In the genomic region with DNA sequence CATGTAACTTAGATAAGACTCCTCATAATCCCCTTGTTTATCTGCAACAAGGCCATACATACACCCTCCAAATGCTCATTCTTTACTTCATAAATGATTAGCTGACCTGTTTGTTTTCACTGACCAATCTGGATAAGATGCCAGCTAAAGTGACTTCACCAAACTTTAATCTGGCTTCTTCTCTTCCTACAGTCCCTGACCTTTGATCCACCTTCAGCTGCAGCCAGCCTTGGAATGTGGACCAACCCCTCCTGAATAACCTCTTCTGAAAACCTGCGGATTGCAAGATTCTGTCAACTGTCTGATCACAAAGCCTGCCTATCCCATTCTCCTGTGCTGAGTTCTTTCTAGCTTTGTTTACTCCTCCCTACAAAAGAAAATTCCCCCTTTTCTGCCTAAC, we compare ENCODE assay signal across 26 cellular contexts.
DNase-seq lines count a peak whose midpoint lies in the region; ATAC-seq and TF ChIP-seq lines count a peak whose summit lies in the region.
"Had no signal": no experiment of that assay in that cellular context is flagged by ENCODE, and none has a peak within 500 bp of the region (broad histone marks: within the 10 kb centered on the region; RNA-seq: fewer than 3 reads in every experiment).

No MANE protein-coding gene starts in this region.

- H3K27ac ChIP-seq in HUES48 (ENCODE audit: low read depth, low read length): peak overlapping the region; percentile 57
- H3K27ac ChIP-seq in osteoblast (ENCODE audit: low read depth, low read length): no peak overlapping the region
- H3K27ac ChIP-seq: C4-2B, foreskin keratinocyte, spleen had no signal

- CTCF ChIA-PET in activated CD8-positive, alpha-beta memory T cell treated with anti-CD3 and anti-CD28 coated beads, Interleukin-2, amount 10 ng/mL, durations not matched to agents 7 days and 5 days (lab: Charles Lee): no interaction called here

- no peak for TF ChIP-seq CTCF in choroid plexus epithelial cell (conservative IDR thresholded peaks at IDR 0.05; ENCODE audit: low read depth, low read length)
- no peak for TF ChIP-seq CTCF in type B pancreatic cell (conservative IDR thresholded peaks at IDR 0.05)
- no peak for TF ChIP-seq CTCF in osteoblast (IDR thresholded peaks at IDR 0.05; ENCODE audit: extremely low read depth, low read depth, low read length)

- no peaks in the 10 kb centered on the region for H3K36me3 Mint-ChIP-seq in type B pancreatic cell
- H3K36me3 Mint-ChIP-seq in activated CD8-positive, alpha-beta memory T cell treated with anti-CD3 and anti-CD28 coated beads, Interleukin-2, amount 10 ng/mL, durations not matched to agents 7 days and 5 days: no peaks in the 10 kb centered on the region
- H3K36me3 Mint-ChIP-seq: IgD-negative memory B cell; memory B cell; naive B cell; stimulated activated effector memory CD8-positive, alpha-beta T cell treated with anti-CD3 and anti-CD28 coated beads, Interleukin-12 subunit alpha, Interleukin-12 subunit beta, amount 100 ng/mL, for 72 hours; T-cell had no signal

- H3K27me3 ChIP-seq in HUES48 (ENCODE audit: control insufficient read depth, insufficient read depth, low read length) (no peaks in the 10 kb centered on the region), osteoblast (ENCODE audit: insufficient read depth, low read length) (no peaks in the 10 kb centered on the region)
- H3K27me3 ChIP-seq: foreskin keratinocyte, MG63, spleen had no signal

- no peaks in the 10 kb centered on the region for H3K79me2 ChIP-seq in osteoblast (ENCODE audit: insufficient read depth, low read length)

- H3K36me3 ChIP-seq in HUES48 (ENCODE audit: control insufficient read depth, insufficient read depth, low read length): no peaks in the 10 kb centered on the region
- H3K36me3 ChIP-seq in osteoblast (ENCODE audit: insufficient read depth, low read length): no peaks in the 10 kb centered on the region
- H3K36me3 ChIP-seq: MG63, spleen had no signal

- H3K4me3 Mint-ChIP-seq in type B pancreatic cell: no peak overlapping the region
- no peak overlapping the region for H3K4me3 Mint-ChIP-seq in activated CD8-positive, alpha-beta memory T cell treated with anti-CD3 and anti-CD28 coated beads, Interleukin-2, amount 10 ng/mL, durations not matched to agents 7 days and 5 days
- H3K4me3 Mint-ChIP-seq: activated T-cell treated with anti-CD3 and anti-CD28 coated beads, Interleukin-2, amount 50 U/mL, for 4 hours; IgD-negative memory B cell; memory B cell; naive B cell; stimulated activated effector memory CD8-positive, alpha-beta T cell treated with anti-CD3 and anti-CD28 coated beads, Interleukin-12 subunit alpha, Interleukin-12 subunit beta, amount 100 ng/mL, for 72 hours; T-cell had no signal

- no peak overlapping the region for H3K4me3 ChIP-seq in HUES48 (ENCODE audit: low read depth, low read length)
- no peak overlapping the region for H3K4me3 ChIP-seq in choroid plexus epithelial cell (ENCODE audit: low read depth, low read length)
- H3K4me3 ChIP-seq in osteoblast (ENCODE audit: insufficient read depth, low read length): no peak overlapping the region
- H3K4me3 ChIP-seq: MG63, spleen had no signal

- no peaks in the 10 kb centered on the region for H4K20me1 ChIP-seq in osteoblast (ENCODE audit: insufficient read depth, low read length)

- no peak overlapping the region for H2AFZ ChIP-seq in osteoblast (ENCODE audit: low read length)

- H3K9me3 ChIP-seq in HUES48 (ENCODE audit: control insufficient read depth, insufficient read depth, low read length) (no peaks in the 10 kb centered on the region), osteoblast (ENCODE audit: low read depth, low read length) (no peaks in the 10 kb centered on the region)
- H3K9me3 ChIP-seq: MG63, spleen had no signal

- no peak overlapping the region for H3K4me2 ChIP-seq in osteoblast (ENCODE audit: insufficient read depth, low read length)

- H3K27ac Mint-ChIP-seq in type B pancreatic cell: peak overlapping the region; percentile 44
- H3K27ac Mint-ChIP-seq in activated CD8-positive, alpha-beta memory T cell treated with anti-CD3 and anti-CD28 coated beads, Interleukin-2, amount 10 ng/mL, durations not matched to agents 7 days and 5 days: no peak overlapping the region
- H3K27ac Mint-ChIP-seq: IgD-negative memory B cell; memory B cell; naive B cell; stimulated activated effector memory CD8-positive, alpha-beta T cell treated with anti-CD3 and anti-CD28 coated beads, Interleukin-12 subunit alpha, Interleukin-12 subunit beta, amount 100 ng/mL, for 72 hours; T-cell had no signal

- DNase-seq in choroid plexus epithelial cell (ENCODE audit: low read depth) (peak; percentile 24), kidney tubule cell (ENCODE audit: low spot score) (peak; percentile 28), type B pancreatic cell (ENCODE audit: extremely low spot score, unreplicated experiment) (no peak), osteoblast (ENCODE audit: insufficient read length, low spot score, missing footprints) (no peak)
- DNase-seq in activated CD8-positive, alpha-beta memory T cell treated with anti-CD3 and anti-CD28 coated beads, Interleukin-2, amount 10 ng/mL, durations not matched to agents 7 days and 5 days: no peak
- DNase-seq: activated CD4-positive, alpha-beta T cell treated with anti-CD3 and anti-CD28 coated beads for 48 hours; activated T-cell treated with anti-CD3 and anti-CD28 coated beads, Interleukin-2, amount 50 U/mL, for 4 hours; effector CD8-positive, alpha-beta T cell; EL; foreskin keratinocyte; hippocampal formation; MG63; naive B cell; NCI-H1417; NCI-H2081 treated with DMSO at 0.1 percent for 48 hours; right cardiac atrium; spleen; stimulated activated CD4-positive, alpha-beta T cell treated with anti-CD3 and anti-CD28 coated beads, Interleukin-2, amount 100 ng/mL, for 48 hours; substantia nigra; T-cell had no signal

- ATAC-seq in GM19324 (IDR thresholded peaks at IDR 0.05; ENCODE audit: low FRiP score, unreplicated experiment): no peak
- no peak for ATAC-seq in activated CD8-positive, alpha-beta memory T cell treated with anti-CD3 and anti-CD28 coated beads, Interleukin-2, amount 10 ng/mL, durations not matched to agents 7 days and 5 days
- ATAC-seq: activated T-cell treated with anti-CD3 and anti-CD28 coated beads, Interleukin-2, amount 50 U/mL, for 4 hours; foreskin keratinocyte; right cardiac atrium; stimulated activated effector memory CD8-positive, alpha-beta T cell treated with anti-CD3 and anti-CD28 coated beads, Interleukin-12 subunit alpha, Interleukin-12 subunit beta, amount 100 ng/mL, for 72 hours; T-cell had no signal

- H3K27me3 Mint-ChIP-seq in type B pancreatic cell: no peaks in the 10 kb centered on the region
- no peaks in the 10 kb centered on the region for H3K27me3 Mint-ChIP-seq in activated CD8-positive, alpha-beta memory T cell treated with anti-CD3 and anti-CD28 coated beads, Interleukin-2, amount 10 ng/mL, durations not matched to agents 7 days and 5 days
- H3K27me3 Mint-ChIP-seq: IgD-negative memory B cell, memory B cell, naive B cell, T-cell had no signal

- H3K4me1 Mint-ChIP-seq in type B pancreatic cell (ENCODE audit: unreplicated experiment): peaks cover 6% of the 10 kb centered on the region
- H3K4me1 Mint-ChIP-seq in activated CD8-positive, alpha-beta memory T cell treated with anti-CD3 and anti-CD28 coated beads, Interleukin-2, amount 10 ng/mL, durations not matched to agents 7 days and 5 days: no peaks in the 10 kb centered on the region
- H3K4me1 Mint-ChIP-seq: IgD-negative memory B cell; memory B cell; naive B cell; stimulated activated effector memory CD8-positive, alpha-beta T cell treated with anti-CD3 and anti-CD28 coated beads, Interleukin-12 subunit alpha, Interleukin-12 subunit beta, amount 100 ng/mL, for 72 hours; T-cell had no signal

- no peak overlapping the region for H3K9ac ChIP-seq in HUES48 (ENCODE audit: low read depth, low read length)

- H3K9me3 Mint-ChIP-seq in type B pancreatic cell: peaks cover 5% of the 10 kb centered on the region
- H3K9me3 Mint-ChIP-seq in activated CD8-positive, alpha-beta memory T cell treated with anti-CD3 and anti-CD28 coated beads, Interleukin-2, amount 10 ng/mL, durations not matched to agents 7 days and 5 days (ENCODE audit: low read depth): no peaks in the 10 kb centered on the region

- H3K4me1 ChIP-seq in HUES48 (ENCODE audit: control insufficient read depth, insufficient read depth, low read length) (peaks cover 8% of the 10 kb centered on the region; the same call in 1 of the 2 replicates), osteoblast (ENCODE audit: insufficient read depth, low read length) (no peaks in the 10 kb centered on the region)
- H3K4me1 ChIP-seq: foreskin keratinocyte, spleen had no signal

Comparison
In these comparisons a context has a peak if more than half of its experiments do, and no peak if none do; other contexts are left out.
1. DNase-seq: peak in choroid plexus epithelial cell (single experiment) and kidney tubule cell (single experiment); none in type B pancreatic cell (single experiment), osteoblast (single experiment) and activated CD8-positive, alpha-beta memory T cell treated with anti-CD3 and anti-CD28 coated beads, Interleukin-2, amount 10 ng/mL, durations not matched to agents 7 days and 5 days (single experiment).